In the genomic region with DNA sequence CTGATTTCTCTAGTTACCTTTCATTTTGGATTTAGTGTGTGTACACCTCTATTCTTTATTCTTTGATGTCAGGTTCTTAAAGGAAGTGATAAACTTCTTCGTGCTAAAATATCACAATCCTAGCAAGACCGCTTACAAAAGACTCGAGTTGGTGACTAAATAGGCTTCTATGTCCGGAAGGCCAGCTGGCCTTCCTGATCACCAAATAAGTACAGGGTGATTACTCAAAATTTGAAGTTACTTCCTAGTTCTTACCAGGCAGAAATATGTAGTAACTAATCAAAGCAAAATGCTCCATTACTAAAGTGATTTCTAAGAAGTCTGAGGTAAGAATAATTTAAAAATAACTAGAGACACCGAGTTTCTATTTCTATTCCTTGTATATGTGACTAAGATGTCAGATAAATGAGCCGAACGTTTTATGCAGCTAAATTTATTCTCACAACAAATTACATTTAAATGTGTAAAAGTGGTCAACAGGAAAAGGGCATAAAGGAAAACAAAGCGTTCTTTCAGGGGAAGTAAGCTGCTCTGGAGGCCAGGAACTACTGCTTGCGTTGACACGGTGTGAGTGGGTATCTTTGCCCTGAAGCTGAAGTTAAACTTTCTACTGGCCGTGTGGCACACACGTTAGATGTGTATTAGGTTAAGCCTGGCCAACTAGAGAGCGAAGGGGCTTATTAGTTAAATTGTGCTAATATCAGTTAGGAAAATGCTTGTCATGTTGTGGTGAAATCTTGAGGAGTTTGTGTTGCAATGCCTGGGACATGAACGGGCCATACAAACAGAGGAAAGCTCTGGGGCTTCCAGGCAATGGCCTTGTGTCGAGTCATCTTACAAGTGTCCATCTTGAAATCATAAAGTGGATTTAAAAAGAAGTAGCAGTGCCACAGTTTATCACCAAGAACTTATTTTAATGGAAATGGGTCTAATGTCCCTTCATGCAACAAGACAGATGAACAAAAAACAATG, we compare ENCODE assay signal across 1 cellular context.
TF ChIP-seq lines count a peak whose summit lies in the region.

No MANE protein-coding gene starts in this region.

TF ChIP-seq in GM23338, 12 proteins besides CTCF, POLR2A, EP300 and RAD21 (continued from another document):
- TF ChIP-seq, protein P1, sequence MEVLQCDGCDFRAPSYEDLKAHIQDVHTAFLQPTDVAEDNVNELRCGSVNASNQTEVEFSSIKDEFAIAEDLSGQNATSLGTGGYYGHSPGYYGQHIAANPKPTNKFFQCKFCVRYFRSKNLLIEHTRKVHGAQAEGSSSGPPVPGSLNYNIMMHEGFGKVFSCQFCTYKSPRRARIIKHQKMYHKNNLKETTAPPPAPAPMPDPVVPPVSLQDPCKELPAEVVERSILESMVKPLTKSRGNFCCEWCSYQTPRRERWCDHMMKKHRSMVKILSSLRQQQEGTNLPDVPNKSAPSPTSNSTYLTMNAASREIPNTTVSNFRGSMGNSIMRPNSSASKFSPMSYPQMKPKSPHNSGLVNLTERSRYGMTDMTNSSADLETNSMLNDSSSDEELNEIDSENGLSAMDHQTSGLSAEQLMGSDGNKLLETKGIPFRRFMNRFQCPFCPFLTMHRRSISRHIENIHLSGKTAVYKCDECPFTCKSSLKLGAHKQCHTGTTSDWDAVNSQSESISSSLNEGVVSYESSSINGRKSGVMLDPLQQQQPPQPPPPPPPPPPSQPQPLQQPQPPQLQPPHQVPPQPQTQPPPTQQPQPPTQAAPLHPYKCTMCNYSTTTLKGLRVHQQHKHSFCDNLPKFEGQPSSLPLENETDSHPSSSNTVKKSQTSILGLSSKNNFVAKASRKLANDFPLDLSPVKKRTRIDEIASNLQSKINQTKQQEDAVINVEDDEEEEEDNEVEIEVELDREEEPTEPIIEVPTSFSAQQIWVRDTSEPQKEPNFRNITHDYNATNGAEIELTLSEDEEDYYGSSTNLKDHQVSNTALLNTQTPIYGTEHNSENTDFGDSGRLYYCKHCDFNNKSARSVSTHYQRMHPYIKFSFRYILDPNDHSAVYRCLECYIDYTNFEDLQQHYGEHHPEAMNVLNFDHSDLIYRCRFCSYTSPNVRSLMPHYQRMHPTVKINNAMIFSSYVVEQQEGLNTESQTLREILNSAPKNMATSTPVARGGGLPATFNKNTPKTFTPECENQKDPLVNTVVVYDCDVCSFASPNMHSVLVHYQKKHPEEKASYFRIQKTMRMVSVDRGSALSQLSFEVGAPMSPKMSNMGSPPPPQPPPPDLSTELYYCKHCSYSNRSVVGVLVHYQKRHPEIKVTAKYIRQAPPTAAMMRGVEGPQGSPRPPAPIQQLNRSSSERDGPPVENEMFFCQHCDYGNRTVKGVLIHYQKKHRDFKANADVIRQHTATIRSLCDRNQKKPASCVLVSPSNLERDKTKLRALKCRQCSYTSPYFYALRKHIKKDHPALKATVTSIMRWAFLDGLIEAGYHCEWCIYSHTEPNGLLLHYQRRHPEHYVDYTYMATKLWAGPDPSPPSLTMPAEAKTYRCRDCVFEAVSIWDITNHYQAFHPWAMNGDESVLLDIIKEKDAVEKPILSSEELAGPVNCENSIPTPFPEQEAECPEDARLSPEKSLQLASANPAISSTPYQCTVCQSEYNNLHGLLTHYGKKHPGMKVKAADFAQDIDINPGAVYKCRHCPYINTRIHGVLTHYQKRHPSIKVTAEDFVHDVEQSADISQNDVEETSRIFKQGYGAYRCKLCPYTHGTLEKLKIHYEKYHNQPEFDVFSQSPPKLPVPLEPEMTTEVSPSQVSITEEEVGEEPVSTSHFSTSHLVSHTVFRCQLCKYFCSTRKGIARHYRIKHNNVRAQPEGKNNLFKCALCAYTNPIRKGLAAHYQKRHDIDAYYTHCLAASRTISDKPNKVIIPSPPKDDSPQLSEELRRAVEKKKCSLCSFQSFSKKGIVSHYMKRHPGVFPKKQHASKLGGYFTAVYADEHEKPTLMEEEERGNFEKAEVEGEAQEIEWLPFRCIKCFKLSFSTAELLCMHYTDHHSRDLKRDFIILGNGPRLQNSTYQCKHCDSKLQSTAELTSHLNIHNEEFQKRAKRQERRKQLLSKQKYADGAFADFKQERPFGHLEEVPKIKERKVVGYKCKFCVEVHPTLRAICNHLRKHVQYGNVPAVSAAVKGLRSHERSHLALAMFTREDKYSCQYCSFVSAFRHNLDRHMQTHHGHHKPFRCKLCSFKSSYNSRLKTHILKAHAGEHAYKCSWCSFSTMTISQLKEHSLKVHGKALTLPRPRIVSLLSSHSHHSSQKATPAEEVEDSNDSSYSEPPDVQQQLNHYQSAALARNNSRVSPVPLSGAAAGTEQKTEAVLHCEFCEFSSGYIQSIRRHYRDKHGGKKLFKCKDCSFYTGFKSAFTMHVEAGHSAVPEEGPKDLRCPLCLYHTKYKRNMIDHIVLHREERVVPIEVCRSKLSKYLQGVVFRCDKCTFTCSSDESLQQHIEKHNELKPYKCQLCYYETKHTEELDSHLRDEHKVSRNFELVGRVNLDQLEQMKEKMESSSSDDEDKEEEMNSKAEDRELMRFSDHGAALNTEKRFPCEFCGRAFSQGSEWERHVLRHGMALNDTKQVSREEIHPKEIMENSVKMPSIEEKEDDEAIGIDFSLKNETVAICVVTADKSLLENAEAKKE (CRISPR knock-in tag; IDR thresholded peaks at IDR 0.05): no peak
- TF ChIP-seq CREB1 (CRISPR knock-in tag; IDR thresholded peaks at IDR 0.05; ENCODE audit: low read depth) (no peak), POLR2AphosphoS5 (IDR thresholded peaks at IDR 0.05; ENCODE audit: low read depth) (no peak)
